Comparison of ENCODE assay signal across 8 cellular contexts in the genomic region with DNA sequence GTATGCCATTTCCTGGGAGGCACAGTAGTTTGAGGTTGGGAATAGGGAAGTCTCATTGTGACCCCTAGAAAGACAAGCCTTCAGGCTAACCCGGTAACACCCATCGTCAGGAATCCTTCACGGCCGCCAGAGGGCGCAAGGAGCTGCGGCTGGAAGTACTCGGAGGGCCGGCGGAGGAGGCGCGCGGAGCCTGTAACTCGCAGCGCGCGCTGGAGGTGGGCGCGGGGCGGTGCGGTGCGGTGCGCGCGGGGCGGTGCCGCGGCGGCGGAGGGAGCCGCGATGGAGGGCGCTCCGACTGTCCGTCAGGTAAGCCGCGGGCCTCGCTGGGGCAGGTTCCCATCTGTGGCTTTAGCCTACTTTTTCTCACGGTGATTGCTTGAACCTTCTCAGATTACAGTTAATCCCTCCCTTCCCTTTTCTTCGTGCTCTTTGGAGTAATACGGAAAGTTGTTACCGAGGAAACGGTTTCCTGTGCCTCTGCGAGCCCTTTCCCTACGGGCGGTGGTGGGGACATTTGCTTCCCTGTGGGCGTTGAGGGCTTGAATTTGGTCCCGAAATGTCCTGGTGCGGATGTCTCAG. TPM values are rescaled to one million over a fixed set of nuclear protein-coding genes. Genes with fewer than 3 reads are reported as not detected.
DNase-seq lines count a peak whose midpoint lies in the region; ATAC-seq, FAIRE-seq and TF ChIP-seq lines count a peak whose summit lies in the region.

GRAMD1C (plus strand) TSS at position 158 of the 579 bp plus-strand sequence; CDS start at position 280, 122 bp downstream.

- H3K27me3 Mint-ChIP-seq in activated T-helper 17 cell treated with anti-CD3 and anti-CD28 coated beads, Interleukin-2, amount 50 U/mL, for 72 hours = no peaks in the 10 kb centered on the region
- H3K27me3 Mint-ChIP-seq in natural killer cell treated with Interleukin-12 subunit alpha and Interleukin-12 subunit beta and Interleukin-15 and Interleukin-18, amount 100 ng/mL, for 72 hours = peaks cover 0 to 2% of the 10 kb centered on the region in 2 donors

- peak within 1 kb of the TSS; percentile 62 for H3K4me3 Mint-ChIP-seq in activated T-helper 17 cell treated with anti-CD3 and anti-CD28 coated beads, Interleukin-2, amount 50 U/mL, for 72 hours
- H3K4me3 Mint-ChIP-seq in natural killer cell treated with Interleukin-12 subunit alpha and Interleukin-12 subunit beta and Interleukin-15 and Interleukin-18, amount 100 ng/mL, for 72 hours = peak within 1 kb of the TSS; percentile 85

- no peaks in the 10 kb centered on the region for H3K9me3 Mint-ChIP-seq in activated T-helper 17 cell treated with anti-CD3 and anti-CD28 coated beads, Interleukin-2, amount 50 U/mL, for 72 hours
- H3K9me3 Mint-ChIP-seq in natural killer cell treated with Interleukin-12 subunit alpha and Interleukin-12 subunit beta and Interleukin-15 and Interleukin-18, amount 100 ng/mL, for 72 hours = no peaks in the 10 kb centered on the region

- FAIRE-seq in H54 (lab: Jason Lieb, UNC) = no peak

- H3K4me1 Mint-ChIP-seq in activated T-helper 17 cell treated with anti-CD3 and anti-CD28 coated beads, Interleukin-2, amount 50 U/mL, for 72 hours = no peaks in the 10 kb centered on the region
- H3K4me1 Mint-ChIP-seq in natural killer cell treated with Interleukin-12 subunit alpha and Interleukin-12 subunit beta and Interleukin-15 and Interleukin-18, amount 100 ng/mL, for 72 hours (ENCODE audit: low read depth in 2 of 2) = peaks cover 6 to 8% of the 10 kb centered on the region in 2 donors

- no peaks in the 10 kb centered on the region for H3K36me3 Mint-ChIP-seq in activated T-helper 17 cell treated with anti-CD3 and anti-CD28 coated beads, Interleukin-2, amount 50 U/mL, for 72 hours (ENCODE audit: low read depth)
- H3K36me3 Mint-ChIP-seq in natural killer cell treated with Interleukin-12 subunit alpha and Interleukin-12 subunit beta and Interleukin-15 and Interleukin-18, amount 100 ng/mL, for 72 hours = no peaks in the 10 kb centered on the region

- peak; percentile 88 for TF ChIP-seq CTCF in LNCAP (IDR thresholded peaks at IDR 0.05)
- TF ChIP-seq CTCF in fibroblast of the aortic adventitia (IDR thresholded peaks at IDR 0.05; ENCODE audit: insufficient read depth, low read length) = peak; percentile 92

- peak; percentile 98 for ATAC-seq in activated T-helper 17 cell treated with anti-CD3 and anti-CD28 coated beads, Interleukin-2, amount 50 U/mL, for 72 hours (replicated peaks)
- ATAC-seq in natural killer cell treated with Interleukin-12 subunit alpha and Interleukin-12 subunit beta and Interleukin-15 and Interleukin-18, amount 100 ng/mL, for 72 hours = peak; percentile 96 to 98

- no peak within 1 kb of the TSS for H3K27ac Mint-ChIP-seq in activated T-helper 17 cell treated with anti-CD3 and anti-CD28 coated beads, Interleukin-2, amount 50 U/mL, for 72 hours
- no peak within 1 kb of the TSS for H3K27ac Mint-ChIP-seq in natural killer cell treated with Interleukin-12 subunit alpha and Interleukin-12 subunit beta and Interleukin-15 and Interleukin-18, amount 100 ng/mL, for 72 hours

- TF ChIP-seq POLR2A in H54 (IDR thresholded peaks at IDR 0.05; ENCODE audit: low read depth, low read length) = peak; percentile 46; the same call in 1 of the 2 replicates

- peak within 1 kb of the TSS; percentile 80 for H3K4me3 ChIP-seq in fibroblast of the aortic adventitia (ENCODE audit: low read depth, low read length)

- DNase-seq in EH (ENCODE audit: low read depth) = peak; percentile 88
- peak; percentile 80 for DNase-seq in H54 (ENCODE audit: insufficient read length, low spot score)
- peak; percentile 84 for DNase-seq in RPMI7951 (ENCODE audit: low read depth)
- DNase-seq in fibroblast of the aortic adventitia (ENCODE audit: low read depth) = peak; percentile 88
- DNase-seq in natural killer cell treated with Interleukin-12 subunit alpha and Interleukin-12 subunit beta and Interleukin-15 and Interleukin-18, amount 100 ng/mL, for 72 hours (ENCODE audit: low spot score) = peak; percentile 89
- DNase-seq in stimulated activated naive CD4-positive, alpha-beta T cell treated with Interleukin-2 at 50 U/mL for 16 hours (lab: John Stamatoyannopoulos, UW) = peak; percentile 83

RNA-seq across cellular contexts. Expression of gene GRAMD1C, which starts in this region (rescaled TPM):
- total RNA-seq in RPMI7951 (2014; rRNA removed; shearing (Covaris generic)) = 3.6 and 6.0 TPM in 2 replicates
- under 1 TPM; 0.32 to 0.56 TPM for total RNA-seq in activated T-helper 17 cell treated with anti-CD3 and anti-CD28 coated beads, Interleukin-2, amount 50 U/mL, for 72 hours
- 9.2 and 12.1 TPM in 2 replicates for total RNA-seq in fibroblast of the aortic adventitia (ENCODE audit: low replicate concordance)
- total RNA-seq in natural killer cell treated with Interleukin-12 subunit alpha and Interleukin-12 subunit beta and Interleukin-15 and Interleukin-18, amount 100 ng/mL, for 72 hours = 1 to 10 TPM in 1 of 2 donors, under 1 TPM in 1; 0.26 to 2.3 TPM

Comparison
In these comparisons a context has a peak if more than half of its experiments do, and no peak if none do; other contexts are left out.
1. Peak in every context shown above with its lines: DNase-seq, ATAC-seq and H3K4me3 ChIP-seq.
2. Peak in ATAC-seq in activated T-helper 17 cell treated with anti-CD3 and anti-CD28 coated beads, Interleukin-2, amount 50 U/mL, for 72 hours; RNA of the gene not detected or under 1 TPM.